In genomic region chr12:51362747-51363342, GRCh38 we compare ENCODE assay signal across 1 cellular context.
TF ChIP-seq lines count a peak whose summit lies in the region.

No MANE protein-coding gene starts in this region.

TF ChIP-seq in K562, 482 proteins besides CTCF, POLR2A, EP300 and RAD21 (continues in another document):
- TF ChIP-seq CBFA2T2 (conservative IDR thresholded peaks at IDR 0.05), result peak; percentile 84
- TF ChIP-seq TAL1 (IDR thresholded peaks at IDR 0.05), result peak; percentile 79
- TF ChIP-seq POLR2AphosphoS5 (IDR thresholded peaks at IDR 0.05; ENCODE audit: control insufficient read depth, insufficient read depth, low read depth, low read length), result peak; percentile 41; the same call in 1 of the 2 replicates
- TF ChIP-seq HDAC2 (IDR thresholded peaks at IDR 0.05), result peak; percentile 69
- TF ChIP-seq TEAD4 (IDR thresholded peaks at IDR 0.05; ENCODE audit: low read length), result peak; percentile 83
- no peak for TF ChIP-seq TEAD4 (CRISPR knock-in tag; IDR thresholded peaks at IDR 0.05; ENCODE audit: borderline replicate concordance)
- TF ChIP-seq VEZF1 (CRISPR knock-in tag; IDR thresholded peaks at IDR 0.05), result peak; percentile 22; the same call in 1 of the 2 replicates
- TF ChIP-seq ETV6 (IDR thresholded peaks at IDR 0.05; ENCODE audit: borderline replicate concordance in 1 of 2, low read depth in 2 of 2, low read length in 1 of 2), result no peak
- TF ChIP-seq ETV6 (CRISPR knock-in tag; IDR thresholded peaks at IDR 0.05; ENCODE audit: borderline replicate concordance), result no peak
- 0 out of 2 replicates have a peak, but pooled peaks have one; percentile 17 for TF ChIP-seq HES1 (IDR thresholded peaks at IDR 0.05; ENCODE audit: low read depth)
- TF ChIP-seq GATA2 (CRISPR knock-in tag; IDR thresholded peaks at IDR 0.05), result peak; percentile 53; the same call in 1 of the 2 replicates
- TF ChIP-seq DMBX1 (CRISPR knock-in tag; IDR thresholded peaks at IDR 0.05; ENCODE audit: borderline replicate concordance), result no peak
- TF ChIP-seq FOXA3 (CRISPR knock-in tag; conservative IDR thresholded peaks at IDR 0.05 in 1 of 2, IDR thresholded peaks at IDR 0.05 in 1 of 2), result peak in 1 of 2 experiments; percentile 70; a peak in 2 of 4 replicates
- peak; percentile 93 for TF ChIP-seq CBFA2T3 (IDR thresholded peaks at IDR 0.05)
- no peak for TF ChIP-seq JUND (IDR thresholded peaks at IDR 0.05; ENCODE audit: borderline replicate concordance, low read depth, low read length)
- no peak; the same call in 2 of the 3 replicates for TF ChIP-seq JUND (tag; IDR thresholded peaks at IDR 0.05; ENCODE audit: borderline replicate concordance, low read depth, low read length)
- TF ChIP-seq HMBOX1 (IDR thresholded peaks at IDR 0.05), result peak; percentile 63; the same call in 1 of the 2 replicates
- TF ChIP-seq TCF3 (CRISPR knock-in tag; IDR thresholded peaks at IDR 0.05), result peak; percentile 90
- no peak for TF ChIP-seq ZNF280A (IDR thresholded peaks at IDR 0.05; ENCODE audit: low read depth, partially characterized antibody)
- peak; percentile 55; the same call in 1 of the 2 replicates for TF ChIP-seq SOX6 (IDR thresholded peaks at IDR 0.05)
- peak; percentile 37; the same call in 1 of the 2 replicates for TF ChIP-seq NFIC (IDR thresholded peaks at IDR 0.05)
- TF ChIP-seq U2AF1 (optimal IDR thresholded peaks at IDR 0.05; ENCODE audit: low read depth, low read length), result no peak
- TF ChIP-seq ZBTB11 (CRISPR knock-in tag; IDR thresholded peaks at IDR 0.05), result 0 out of 6 replicates have a peak, but pooled peaks of 1 of the 3 experiments have one; percentile 40
- no peak for TF ChIP-seq EP400 (IDR thresholded peaks at IDR 0.05)
- TF ChIP-seq MTA2 (IDR thresholded peaks at IDR 0.05; ENCODE audit: low read depth), result peak; percentile 56
- TF ChIP-seq CTBP1 (IDR thresholded peaks at IDR 0.05; ENCODE audit: borderline replicate concordance), result peak; percentile 51; the same call in 1 of the 2 replicates
- TF ChIP-seq RCOR1 (IDR thresholded peaks at IDR 0.05; ENCODE audit: borderline replicate concordance in 1 of 2, low read depth in 2 of 2, low read length in 2 of 2), result peak; percentile 76 to 96
- no peak for TF ChIP-seq THAP7 (CRISPR knock-in tag; IDR thresholded peaks at IDR 0.05)
- peak; percentile 80 for TF ChIP-seq NCOR1 (IDR thresholded peaks at IDR 0.05)
- TF ChIP-seq ZBTB9 (CRISPR knock-in tag; IDR thresholded peaks at IDR 0.05), result no peak
- TF ChIP-seq HDAC1 (IDR thresholded peaks at IDR 0.05), result peak in 1 of 2 experiments; percentile 92; a peak in 2 of 4 replicates
- TF ChIP-seq ARID1B (IDR thresholded peaks at IDR 0.05), result peak; percentile 76
- peak; percentile 45; the same call in 1 of the 2 replicates for TF ChIP-seq CXXC5 (CRISPR knock-in tag; IDR thresholded peaks at IDR 0.05)
- 0 out of 4 replicates have a peak, but pooled peaks of 1 of the 2 experiments have one; percentile 16 for TF ChIP-seq TBL1XR1 (IDR thresholded peaks at IDR 0.05; ENCODE audit: low read length in 2 of 2)
- 0 out of 2 replicates have a peak, but pooled peaks have one; percentile 26 for TF ChIP-seq MYNN (IDR thresholded peaks at IDR 0.05)
- no peak for TF ChIP-seq MYNN (CRISPR knock-in tag; IDR thresholded peaks at IDR 0.05)
- no peak for TF ChIP-seq LCOR (CRISPR knock-in tag; IDR thresholded peaks at IDR 0.05)
- peak; percentile 67 for TF ChIP-seq RBM25 (IDR thresholded peaks at IDR 0.05; ENCODE audit: low read depth, low read length, severe bottlenecking)
- peak; percentile 99 for TF ChIP-seq ZNF121 (CRISPR knock-in tag; conservative IDR thresholded peaks at IDR 0.05)
- TF ChIP-seq MGA (IDR thresholded peaks at IDR 0.05), result no peak
- TF ChIP-seq FOSL1 (tag; conservative IDR thresholded peaks at IDR 0.05), result 0 out of 2 replicates have a peak, but pooled peaks have one; percentile 34
